ENCODE assay signal across 8 cellular contexts in the genomic region with DNA sequence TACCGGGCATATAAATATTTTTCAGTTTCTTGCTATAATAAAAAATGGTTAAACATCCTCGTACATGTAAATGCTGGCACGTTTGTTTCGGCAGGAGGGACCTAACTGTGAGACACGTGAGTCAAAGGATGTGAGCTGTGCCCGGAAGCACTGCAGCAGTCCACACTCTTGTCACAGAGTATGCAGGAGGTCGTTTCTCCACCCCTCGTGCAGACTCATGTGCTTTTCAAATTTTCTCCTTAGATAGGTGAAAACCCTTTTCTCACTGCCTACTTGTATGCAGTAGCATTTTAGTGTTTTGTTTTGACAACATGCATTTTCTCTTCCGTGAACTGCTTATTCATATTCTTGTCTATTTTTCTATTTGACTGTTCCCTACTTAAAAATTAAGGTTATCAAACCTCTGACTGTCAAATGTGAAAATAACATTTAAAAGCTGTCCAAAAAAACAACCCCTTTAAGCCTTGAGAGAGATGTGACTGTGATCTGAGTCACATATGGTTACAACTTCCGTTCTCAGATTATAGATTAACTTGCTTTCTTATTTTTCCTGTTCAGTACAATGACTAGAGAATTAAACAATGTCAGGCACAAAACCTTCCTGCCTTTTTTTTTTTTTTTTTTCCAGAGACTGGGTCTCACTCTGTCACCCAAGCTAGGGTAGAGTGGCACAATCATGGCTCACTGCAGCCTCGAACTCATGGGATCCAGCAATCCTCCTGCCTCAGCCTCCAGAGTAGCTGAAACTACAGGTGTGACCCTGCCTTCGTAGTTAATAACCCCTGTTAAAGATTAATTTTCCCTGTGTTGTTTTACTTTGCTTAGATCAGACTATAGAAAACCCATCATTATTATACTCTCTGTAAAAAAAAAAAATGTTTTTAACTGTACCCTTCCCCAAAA. TPM values are rescaled to one million over a fixed set of nuclear protein-coding genes. Genes with fewer than 3 reads are reported as not detected.
DNase-seq lines count a peak whose midpoint lies in the region; ATAC-seq, FAIRE-seq and TF ChIP-seq lines count a peak whose summit lies in the region.

No MANE protein-coding gene starts in this region.

- FAIRE-seq in pancreas (lab: Jason Lieb, UNC): no peak

- WGBS in pancreas, 2 donors: 75 to 76% methylated on average over 12 of the region's 12 CpGs

- no peaks in the 10 kb centered on the region for H3K36me3 ChIP-seq in pancreas

- H3K27ac ChIP-seq in pancreas: peak overlapping the region in 1 of 4 donors; percentile 37

- H3K27me3 ChIP-seq in pancreas: no peaks in the 10 kb centered on the region

- H3K4me1 ChIP-seq in pancreas: peaks cover 0 to 6% (median 0%) of the 10 kb centered on the region in 3 donors

- H3K4me3 ChIP-seq in pancreas: no peak overlapping the region

- intact Hi-C loops in pancreas (cut with DNase I): no loop called here

- peak; percentile 74 for DNase-seq in DMS53 treated with DMSO at 0.1 percent for 48 hours (lab: John Stamatoyannopoulos, UW; ENCODE audit: unreplicated experiment)
- DNase-seq in KG1 (lab: John Stamatoyannopoulos, UW): peak; percentile 6
- peak; percentile 32 for DNase-seq in activated effector memory CD4-positive, alpha-beta T cell treated with Interleukin-2 at 50 U/mL for 16 hours
- DNase-seq in pancreas: no peak
- no peak for DNase-seq in OCI-M2 (lab: John Stamatoyannopoulos, UW; ENCODE audit: unreplicated experiment)
- no peak for DNase-seq in NCI-H82 treated with DMSO at 0.1 percent for 48 hours (lab: John Stamatoyannopoulos, UW; ENCODE audit: unreplicated experiment)
- DNase-seq in DMS 273 (lab: John Stamatoyannopoulos, UW; ENCODE audit: unreplicated experiment): no peak

- no peaks in the 10 kb centered on the region for H3K9me3 ChIP-seq in pancreas

- peak; percentile 47 for ATAC-seq in GM21576 (IDR thresholded peaks at IDR 0.05; ENCODE audit: unreplicated experiment)
- ATAC-seq in pancreas: peak in 3 of 4 donors; percentile 53 to 84 (median 75)

- TF ChIP-seq CTCF in pancreas (IDR thresholded peaks at IDR 0.05): no peak

RNA-seq across cellular contexts. Expression of gene DPY19L1, which starts 45.1 kb away (rescaled TPM):
- 10 to 100 TPM in 2 of 6 donors, 1 to 10 TPM in 4; 5.0 to 12.9 (median 6.6) TPM for total RNA-seq in pancreas
- polyA plus RNA-seq in pancreas: 1 to 10 TPM; 1.6 to 4.6 TPM

Comparison
In these comparisons a context has a peak if more than half of its experiments do, and no peak if none do; other contexts are left out.
1. DNase-seq: peak in DMS53 treated with DMSO at 0.1 percent for 48 hours (single experiment), KG1 (single experiment) and activated effector memory CD4-positive, alpha-beta T cell treated with Interleukin-2 at 50 U/mL for 16 hours (single experiment); none in pancreas (0 of 6), OCI-M2 (single experiment), NCI-H82 treated with DMSO at 0.1 percent for 48 hours (single experiment) and DMS 273 (single experiment).